ENCODE assay signal across 1 cellular context in the genomic region with DNA sequence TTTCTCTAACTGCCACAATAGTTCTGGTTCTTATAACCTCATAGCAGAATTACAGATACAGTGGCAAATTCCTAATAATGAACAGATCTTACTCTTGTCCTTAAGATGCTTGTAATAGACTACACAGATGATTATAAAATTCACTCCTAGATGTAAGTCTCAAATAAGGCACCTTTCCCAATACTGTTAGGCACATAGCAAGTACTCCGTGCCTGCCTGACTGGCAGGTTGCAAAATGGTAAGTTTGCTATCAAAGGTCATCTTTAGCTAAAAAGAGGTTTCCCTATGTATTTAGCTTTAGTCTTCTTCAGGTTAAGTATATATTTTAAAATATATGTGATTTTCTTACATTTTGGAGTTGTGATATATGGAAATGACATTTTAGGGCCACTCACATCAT.
TF ChIP-seq lines count a peak whose summit lies in the region.

No MANE protein-coding gene starts in this region.

TF ChIP-seq in HepG2, 621 proteins besides CTCF, POLR2A, EP300 and RAD21 (continued from another document):
- TF ChIP-seq ZNF609 (CRISPR knock-in tag; IDR thresholded peaks at IDR 0.05; ENCODE audit: borderline replicate concordance) (no peak), ZNF331 (CRISPR knock-in tag; IDR thresholded peaks at IDR 0.05) (no peak), ZNF713 (CRISPR knock-in tag; IDR thresholded peaks at IDR 0.05) (no peak), SRF (IDR thresholded peaks at IDR 0.05; ENCODE audit: low read depth, low read length) (no peak), ZNF20 (CRISPR knock-in tag; IDR thresholded peaks at IDR 0.05) (no peak), AHR (CRISPR knock-in tag; IDR thresholded peaks at IDR 0.05) (no peak), ATF7 (IDR thresholded peaks at IDR 0.05) (no peak), ATF7 (CRISPR knock-in tag; IDR thresholded peaks at IDR 0.05) (no peak), ZNF382 (CRISPR knock-in tag; IDR thresholded peaks at IDR 0.05; ENCODE audit: borderline replicate concordance) (no peak)
- TF ChIP-seq, protein P1, sequence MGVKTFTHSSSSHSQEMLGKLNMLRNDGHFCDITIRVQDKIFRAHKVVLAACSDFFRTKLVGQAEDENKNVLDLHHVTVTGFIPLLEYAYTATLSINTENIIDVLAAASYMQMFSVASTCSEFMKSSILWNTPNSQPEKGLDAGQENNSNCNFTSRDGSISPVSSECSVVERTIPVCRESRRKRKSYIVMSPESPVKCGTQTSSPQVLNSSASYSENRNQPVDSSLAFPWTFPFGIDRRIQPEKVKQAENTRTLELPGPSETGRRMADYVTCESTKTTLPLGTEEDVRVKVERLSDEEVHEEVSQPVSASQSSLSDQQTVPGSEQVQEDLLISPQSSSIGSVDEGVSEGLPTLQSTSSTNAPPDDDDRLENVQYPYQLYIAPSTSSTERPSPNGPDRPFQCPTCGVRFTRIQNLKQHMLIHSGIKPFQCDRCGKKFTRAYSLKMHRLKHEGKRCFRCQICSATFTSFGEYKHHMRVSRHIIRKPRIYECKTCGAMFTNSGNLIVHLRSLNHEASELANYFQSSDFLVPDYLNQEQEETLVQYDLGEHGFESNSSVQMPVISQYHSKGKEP (CRISPR knock-in tag; IDR thresholded peaks at IDR 0.05): no peak
